1 cellular context compared by ENCODE assay signal in the genomic region with DNA sequence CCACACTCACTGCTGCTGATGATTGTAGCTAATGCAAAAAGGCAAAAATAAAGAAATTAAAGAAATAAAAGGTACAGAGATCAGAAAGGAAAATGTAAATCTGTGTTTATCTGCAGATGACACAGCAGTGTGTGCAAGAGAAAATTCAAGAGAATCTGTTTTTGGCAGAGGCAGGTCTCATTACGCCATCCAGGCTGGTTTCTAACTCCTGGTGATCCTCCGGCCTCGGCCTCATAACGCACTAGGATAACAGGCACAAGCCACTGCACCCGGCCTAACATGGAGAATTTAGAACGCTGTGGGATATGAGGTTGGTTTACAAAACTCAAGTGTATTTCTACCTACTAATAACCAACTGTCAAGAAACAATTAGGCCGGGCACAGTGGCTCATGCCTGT.
TF ChIP-seq lines count a peak whose summit lies in the region.

No MANE protein-coding gene starts in this region.

TF ChIP-seq in HepG2, 621 proteins besides CTCF, POLR2A, EP300 and RAD21:
- no peak for TF ChIP-seq ZNF207 (IDR thresholded peaks at IDR 0.05; ENCODE audit: borderline replicate concordance)
- no peak for TF ChIP-seq ZNF766 (CRISPR knock-in tag; IDR thresholded peaks at IDR 0.05; ENCODE audit: borderline replicate concordance)
- TF ChIP-seq CREM (IDR thresholded peaks at IDR 0.05): no peak
- no peak for TF ChIP-seq CREM (CRISPR knock-in tag; IDR thresholded peaks at IDR 0.05)
- no peak for TF ChIP-seq ZNF792 (CRISPR knock-in tag; IDR thresholded peaks at IDR 0.05)
- TF ChIP-seq KMT2B (CRISPR knock-in tag; IDR thresholded peaks at IDR 0.05): no peak
- TF ChIP-seq SRY (CRISPR knock-in tag; IDR thresholded peaks at IDR 0.05): no peak
- TF ChIP-seq TRIM24 (CRISPR knock-in tag; IDR thresholded peaks at IDR 0.05): no peak
- no peak for TF ChIP-seq ZIK1 (CRISPR knock-in tag; IDR thresholded peaks at IDR 0.05; ENCODE audit: borderline replicate concordance, low read depth)
- TF ChIP-seq DMAP1 (CRISPR knock-in tag; IDR thresholded peaks at IDR 0.05): no peak
- no peak for TF ChIP-seq ZBTB38 (CRISPR knock-in tag; IDR thresholded peaks at IDR 0.05)
- TF ChIP-seq ZNF850 (CRISPR knock-in tag; conservative IDR thresholded peaks at IDR 0.05): no peak
- TF ChIP-seq, protein P1, sequence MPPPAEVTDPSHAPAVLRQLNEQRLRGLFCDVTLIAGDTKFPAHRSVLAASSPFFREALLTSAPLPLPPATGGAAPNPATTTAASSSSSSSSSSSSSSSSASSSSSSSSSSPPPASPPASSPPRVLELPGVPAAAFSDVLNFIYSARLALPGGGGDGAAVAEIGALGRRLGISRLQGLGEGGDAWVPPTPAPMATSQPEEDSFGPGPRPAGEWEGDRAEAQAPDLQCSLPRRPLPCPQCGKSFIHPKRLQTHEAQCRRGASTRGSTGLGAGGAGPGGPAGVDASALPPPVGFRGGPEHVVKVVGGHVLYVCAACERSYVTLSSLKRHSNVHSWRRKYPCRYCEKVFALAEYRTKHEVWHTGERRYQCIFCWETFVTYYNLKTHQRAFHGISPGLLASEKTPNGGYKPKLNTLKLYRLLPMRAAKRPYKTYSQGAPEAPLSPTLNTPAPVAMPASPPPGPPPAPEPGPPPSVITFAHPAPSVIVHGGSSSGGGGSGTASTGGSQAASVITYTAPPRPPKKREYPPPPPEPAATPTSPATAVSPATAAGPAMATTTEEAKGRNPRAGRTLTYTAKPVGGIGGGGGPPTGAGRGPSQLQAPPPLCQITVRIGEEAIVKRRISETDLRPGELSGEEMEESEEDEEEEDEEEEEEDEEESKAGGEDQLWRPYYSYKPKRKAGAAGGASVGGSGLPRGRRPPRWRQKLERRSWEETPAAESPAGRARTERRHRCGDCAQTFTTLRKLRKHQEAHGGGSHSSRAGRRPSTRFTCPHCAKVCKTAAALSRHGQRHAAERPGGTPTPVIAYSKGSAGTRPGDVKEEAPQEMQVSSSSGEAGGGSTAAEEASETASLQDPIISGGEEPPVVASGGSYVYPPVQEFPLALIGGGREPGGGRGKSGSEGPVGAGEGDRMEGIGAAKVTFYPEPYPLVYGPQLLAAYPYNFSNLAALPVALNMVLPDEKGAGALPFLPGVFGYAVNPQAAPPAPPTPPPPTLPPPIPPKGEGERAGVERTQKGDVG (CRISPR knock-in tag; IDR thresholded peaks at IDR 0.05; ENCODE audit: borderline replicate concordance): no peak
- no peak for TF ChIP-seq HNF4G (IDR thresholded peaks at IDR 0.05; ENCODE audit: borderline replicate concordance, low read depth, low read length)
- no peak for TF ChIP-seq HNF4G (CRISPR knock-in tag; IDR thresholded peaks at IDR 0.05; ENCODE audit: borderline replicate concordance, low read depth)
- TF ChIP-seq ZNF101 (CRISPR knock-in tag; IDR thresholded peaks at IDR 0.05; ENCODE audit: borderline replicate concordance, low read depth): no peak
- TF ChIP-seq, protein P2, sequence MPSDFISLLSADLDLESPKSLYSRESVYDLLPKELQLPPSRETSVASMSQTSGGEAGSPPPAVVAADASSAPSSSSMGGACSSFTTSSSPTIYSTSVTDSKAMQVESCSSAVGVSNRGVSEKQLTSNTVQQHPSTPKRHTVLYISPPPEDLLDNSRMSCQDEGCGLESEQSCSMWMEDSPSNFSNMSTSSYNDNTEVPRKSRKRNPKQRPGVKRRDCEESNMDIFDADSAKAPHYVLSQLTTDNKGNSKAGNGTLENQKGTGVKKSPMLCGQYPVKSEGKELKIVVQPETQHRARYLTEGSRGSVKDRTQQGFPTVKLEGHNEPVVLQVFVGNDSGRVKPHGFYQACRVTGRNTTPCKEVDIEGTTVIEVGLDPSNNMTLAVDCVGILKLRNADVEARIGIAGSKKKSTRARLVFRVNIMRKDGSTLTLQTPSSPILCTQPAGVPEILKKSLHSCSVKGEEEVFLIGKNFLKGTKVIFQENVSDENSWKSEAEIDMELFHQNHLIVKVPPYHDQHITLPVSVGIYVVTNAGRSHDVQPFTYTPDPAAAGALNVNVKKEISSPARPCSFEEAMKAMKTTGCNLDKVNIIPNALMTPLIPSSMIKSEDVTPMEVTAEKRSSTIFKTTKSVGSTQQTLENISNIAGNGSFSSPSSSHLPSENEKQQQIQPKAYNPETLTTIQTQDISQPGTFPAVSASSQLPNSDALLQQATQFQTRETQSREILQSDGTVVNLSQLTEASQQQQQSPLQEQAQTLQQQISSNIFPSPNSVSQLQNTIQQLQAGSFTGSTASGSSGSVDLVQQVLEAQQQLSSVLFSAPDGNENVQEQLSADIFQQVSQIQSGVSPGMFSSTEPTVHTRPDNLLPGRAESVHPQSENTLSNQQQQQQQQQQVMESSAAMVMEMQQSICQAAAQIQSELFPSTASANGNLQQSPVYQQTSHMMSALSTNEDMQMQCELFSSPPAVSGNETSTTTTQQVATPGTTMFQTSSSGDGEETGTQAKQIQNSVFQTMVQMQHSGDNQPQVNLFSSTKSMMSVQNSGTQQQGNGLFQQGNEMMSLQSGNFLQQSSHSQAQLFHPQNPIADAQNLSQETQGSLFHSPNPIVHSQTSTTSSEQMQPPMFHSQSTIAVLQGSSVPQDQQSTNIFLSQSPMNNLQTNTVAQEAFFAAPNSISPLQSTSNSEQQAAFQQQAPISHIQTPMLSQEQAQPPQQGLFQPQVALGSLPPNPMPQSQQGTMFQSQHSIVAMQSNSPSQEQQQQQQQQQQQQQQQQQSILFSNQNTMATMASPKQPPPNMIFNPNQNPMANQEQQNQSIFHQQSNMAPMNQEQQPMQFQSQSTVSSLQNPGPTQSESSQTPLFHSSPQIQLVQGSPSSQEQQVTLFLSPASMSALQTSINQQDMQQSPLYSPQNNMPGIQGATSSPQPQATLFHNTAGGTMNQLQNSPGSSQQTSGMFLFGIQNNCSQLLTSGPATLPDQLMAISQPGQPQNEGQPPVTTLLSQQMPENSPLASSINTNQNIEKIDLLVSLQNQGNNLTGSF (CRISPR knock-in tag; IDR thresholded peaks at IDR 0.05): no peak
- TF ChIP-seq, protein P3, sequence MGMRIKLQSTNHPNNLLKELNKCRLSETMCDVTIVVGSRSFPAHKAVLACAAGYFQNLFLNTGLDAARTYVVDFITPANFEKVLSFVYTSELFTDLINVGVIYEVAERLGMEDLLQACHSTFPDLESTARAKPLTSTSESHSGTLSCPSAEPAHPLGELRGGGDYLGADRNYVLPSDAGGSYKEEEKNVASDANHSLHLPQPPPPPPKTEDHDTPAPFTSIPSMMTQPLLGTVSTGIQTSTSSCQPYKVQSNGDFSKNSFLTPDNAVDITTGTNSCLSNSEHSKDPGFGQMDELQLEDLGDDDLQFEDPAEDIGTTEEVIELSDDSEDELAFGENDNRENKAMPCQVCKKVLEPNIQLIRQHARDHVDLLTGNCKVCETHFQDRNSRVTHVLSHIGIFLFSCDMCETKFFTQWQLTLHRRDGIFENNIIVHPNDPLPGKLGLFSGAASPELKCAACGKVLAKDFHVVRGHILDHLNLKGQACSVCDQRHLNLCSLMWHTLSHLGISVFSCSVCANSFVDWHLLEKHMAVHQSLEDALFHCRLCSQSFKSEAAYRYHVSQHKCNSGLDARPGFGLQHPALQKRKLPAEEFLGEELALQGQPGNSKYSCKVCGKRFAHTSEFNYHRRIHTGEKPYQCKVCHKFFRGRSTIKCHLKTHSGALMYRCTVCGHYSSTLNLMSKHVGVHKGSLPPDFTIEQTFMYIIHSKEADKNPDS (CRISPR knock-in tag; IDR thresholded peaks at IDR 0.05): no peak
- no peak for TF ChIP-seq ZNF121 (CRISPR knock-in tag; IDR thresholded peaks at IDR 0.05)
- TF ChIP-seq MAFG (CRISPR knock-in tag; IDR thresholded peaks at IDR 0.05): no peak
- no peak for TF ChIP-seq KLF13 (CRISPR knock-in tag; IDR thresholded peaks at IDR 0.05)
